In genomic region chr13:113090415-113090770, GRCh38 we compare ENCODE assay signal across 17 cellular contexts. TPM values are rescaled to one million over a fixed set of nuclear protein-coding genes. Genes with fewer than 3 reads are reported as not detected.
"Had no signal": no experiment of that assay in that cellular context is flagged by ENCODE, and none has a peak within 500 bp of the region (broad histone marks: within the 10 kb centered on the region; RNA-seq: fewer than 3 reads in every experiment).

No MANE protein-coding gene starts in this region.

- H3K9me3 ChIP-seq: esophagus squamous epithelium, testis had no signal

- DNase-seq: activated CD4-positive, alpha-beta T cell treated with anti-CD3 and anti-CD28 coated beads, Interleukin-2, amount 50 U/mL, for 4 hours; activated effector memory CD4-positive, alpha-beta T cell treated with anti-CD3 and anti-CD28 coated beads, Interleukin-2, amount 50 U/mL, for 16 hours; activated naive CD4-positive, alpha-beta T cell treated with anti-CD3 and anti-CD28 coated beads, Interleukin-2, amount 50 U/mL, for 16 hours; activated T-cell treated with anti-CD3 and anti-CD28 coated beads, Interleukin-2, amount 50 U/mL, for 72 hours; dermis blood vessel endothelial cell; effector memory CD4-positive, alpha-beta T cell; esophagus squamous epithelium; stimulated activated CD4-positive, alpha-beta T cell treated with anti-CD3 and anti-CD28 coated beads, Interleukin-4, amount 100 ng/mL, for 4 hours; T-helper 17 cell; testis had no signal

- H3K4me3 ChIP-seq: esophagus squamous epithelium, testis had no signal

- H3K27ac ChIP-seq: esophagus squamous epithelium, parathyroid adenoma, testis, VCaP had no signal

- ATAC-seq: activated T-cell treated with anti-CD3 and anti-CD28 coated beads, Interleukin-2, amount 50 U/mL, for 72 hours; natural killer cell treated with Interleukin-12 subunit alpha and Interleukin-12 subunit beta and Interleukin-15 and Interleukin-18, amount 100 ng/mL, for 72 hours; sciatic nerve; stimulated activated memory B cell treated with anti-CD40 and anti-IgM and Interleukin-4, amounts not matched to agents 10 μg/mL and 1 μg/mL and 100 μg/mL, for 72 hours; T-helper 17 cell had no signal

- H3K27me3 ChIP-seq: esophagus squamous epithelium, testis had no signal

- H3K4me1 ChIP-seq: esophagus squamous epithelium, parathyroid adenoma, testis had no signal

RNA-seq across cellular contexts. Expression of gene F7, which starts 15.2 kb away (rescaled TPM):
- total RNA-seq: activated T-cell treated with anti-CD3 and anti-CD28 coated beads, Interleukin-2, amount 50 U/mL, for 72 hours; bronchial epithelial cell; dermis blood vessel endothelial cell; esophagus squamous epithelium; natural killer cell treated with Interleukin-12 subunit alpha and Interleukin-12 subunit beta and Interleukin-15 and Interleukin-18, amount 100 ng/mL, for 72 hours; T-helper 17 cell had no signal

RNA-seq across cellular contexts. Expression of gene F10, which starts 32.2 kb away (rescaled TPM):
- total RNA-seq: activated CD8-positive, alpha-beta memory T cell treated with anti-CD3 and anti-CD28 coated beads for 36 hours; activated T-cell treated with anti-CD3 and anti-CD28 coated beads, Interleukin-2, amount 50 U/mL, for 72 hours; dermis blood vessel endothelial cell; natural killer cell treated with Interleukin-12 subunit alpha and Interleukin-12 subunit beta and Interleukin-15 and Interleukin-18, amount 100 ng/mL, for 72 hours; T-helper 17 cell had no signal
